Comparison of ENCODE assay signal across 24 cellular contexts in genomic region chr11:9071694-9072093, GRCh38. TPM values are rescaled to one million over a fixed set of nuclear protein-coding genes. Genes with fewer than 3 reads are reported as not detected.
"Had no signal": no experiment of that assay in that cellular context is flagged by ENCODE, and none has a peak within 500 bp of the region (broad histone marks: within the 10 kb centered on the region; RNA-seq: fewer than 3 reads in every experiment).

No MANE protein-coding gene starts in this region.

- H3K36me3 ChIP-seq: colonic mucosa, esophagus muscularis mucosa, heart left ventricle, prostate gland, sigmoid colon, thoracic aorta, upper lobe of right lung, uterus had no signal

- H3K9me3 ChIP-seq: colonic mucosa, esophagus muscularis mucosa, gastroesophageal sphincter, heart left ventricle, prostate gland, sigmoid colon, thoracic aorta, tibial nerve, upper lobe of right lung, uterus had no signal

- H3K27me3 ChIP-seq: colonic mucosa, esophagus muscularis mucosa, foreskin keratinocyte, gastroesophageal sphincter, heart left ventricle, hepatocyte, sigmoid colon, tibial nerve, upper lobe of right lung, uterus had no signal

- DNase-seq: colonic mucosa; effector memory CD4-positive, alpha-beta T cell; foreskin keratinocyte; heart left ventricle; kidney; natural killer cell; right cardiac atrium; sigmoid colon; stimulated activated CD4-positive, alpha-beta T cell treated with anti-CD3 and anti-CD28 coated beads, Interleukin-4, amount 100 ng/mL, for 4 hours; stimulated activated naive B cell treated with anti-CD40 and anti-IgM and Interleukin-4, amounts not matched to agents 10 μg/mL and 1 μg/mL and 100 μg/mL, for 72 hours; upper lobe of right lung; uterus had no signal

- H3K4me3 Mint-ChIP-seq: dendritic cell treated with granulocyte-macrophage colony-stimulating factor and Interleukin-4, amounts not matched to agents 40 ng/mL and 50 ng/mL, for 4 days; memory B cell; natural killer cell; stimulated activated naive B cell treated with anti-CD40 and anti-IgM and Interleukin-4, amounts not matched to agents 10 μg/mL and 1 μg/mL and 100 μg/mL, for 72 hours; stimulated activated naive CD8-positive, alpha-beta T cell treated with anti-CD3 and anti-CD28 coated beads, Interleukin-15, Interleukin-2, amounts not matched to agents 100 ng/mL and 50 ng/mL, for 24 hours had no signal

- H3K4me1 Mint-ChIP-seq: natural killer cell; stimulated activated naive B cell treated with anti-CD40 and anti-IgM and Interleukin-4, amounts not matched to agents 10 μg/mL and 1 μg/mL and 100 μg/mL, for 72 hours had no signal

- H3K9me3 Mint-ChIP-seq: dendritic cell treated with granulocyte-macrophage colony-stimulating factor and Interleukin-4, amounts not matched to agents 40 ng/mL and 50 ng/mL, for 4 days; memory B cell; natural killer cell; stimulated activated naive B cell treated with anti-CD40 and anti-IgM and Interleukin-4, amounts not matched to agents 10 μg/mL and 1 μg/mL and 100 μg/mL, for 72 hours; stimulated activated naive CD8-positive, alpha-beta T cell treated with anti-CD3 and anti-CD28 coated beads, Interleukin-15, Interleukin-2, amounts not matched to agents 100 ng/mL and 50 ng/mL, for 24 hours had no signal

- ATAC-seq: foreskin keratinocyte; gastroesophageal sphincter; heart left ventricle; left lobe of liver; natural killer cell; right cardiac atrium; stimulated activated naive B cell treated with anti-CD40 and anti-IgM and Interleukin-4, amounts not matched to agents 10 μg/mL and 1 μg/mL and 100 μg/mL, for 72 hours; upper lobe of right lung had no signal

- H3K27ac ChIP-seq: colonic mucosa, esophagus muscularis mucosa, foreskin keratinocyte, gastroesophageal sphincter, heart left ventricle, hepatocyte, prostate gland, sigmoid colon, thoracic aorta, tibial nerve, upper lobe of right lung, uterus had no signal

- H3K4me3 ChIP-seq: colonic mucosa, esophagus muscularis mucosa, gastroesophageal sphincter, heart left ventricle, hepatocyte, lung, prostate gland, sigmoid colon, thoracic aorta, tibial nerve, upper lobe of right lung, uterus had no signal

- H3K4me1 ChIP-seq: colonic mucosa, heart left ventricle, prostate gland, upper lobe of right lung, uterus had no signal

- H3K36me3 Mint-ChIP-seq: memory B cell; natural killer cell; stimulated activated naive B cell treated with anti-CD40 and anti-IgM and Interleukin-4, amounts not matched to agents 10 μg/mL and 1 μg/mL and 100 μg/mL, for 72 hours had no signal

- H3K27ac Mint-ChIP-seq: dendritic cell treated with granulocyte-macrophage colony-stimulating factor and Interleukin-4, amounts not matched to agents 40 ng/mL and 50 ng/mL, for 4 days; memory B cell; natural killer cell; stimulated activated naive B cell treated with anti-CD40 and anti-IgM and Interleukin-4, amounts not matched to agents 10 μg/mL and 1 μg/mL and 100 μg/mL, for 72 hours; stimulated activated naive CD8-positive, alpha-beta T cell treated with anti-CD3 and anti-CD28 coated beads, Interleukin-15, Interleukin-2, amounts not matched to agents 100 ng/mL and 50 ng/mL, for 24 hours had no signal

RNA-seq across cellular contexts. Expression of gene SCUBE2, which starts 19.7 kb away (rescaled TPM):
- total RNA-seq: mononuclear cell, natural killer cell had no signal
